In genomic region chr4:138834029-138834428, GRCh38 we compare ENCODE assay signal across 15 cellular contexts.
DNase-seq lines count a peak whose midpoint lies in the region; ATAC-seq and TF ChIP-seq lines count a peak whose summit lies in the region.
"Had no signal": no experiment of that assay in that cellular context is flagged by ENCODE, and none has a peak within 500 bp of the region (broad histone marks: within the 10 kb centered on the region; RNA-seq: fewer than 3 reads in every experiment).

No MANE protein-coding gene starts in this region.

- no peak for TF ChIP-seq POLR2A in thyroid gland (IDR thresholded peaks at IDR 0.05)

- no peaks in the 10 kb centered on the region for H3K4me1 ChIP-seq in thyroid gland
- H3K4me1 ChIP-seq: gastrocnemius medialis, sigmoid colon had no signal

- intact Hi-C loops in thyroid gland (cut with DNase I) = no loop called here
- intact Hi-C loops in activated naive CD4-positive, alpha-beta T cell treated with anti-CD3 and anti-CD28 coated beads for 36 hours (cut with micrococcal nuclease) = no loop called here

- H3K36me3 ChIP-seq in kidney epithelial cell (ENCODE audit: control insufficient read depth, insufficient read depth, low read length) = no peaks in the 10 kb centered on the region
- H3K36me3 ChIP-seq in thyroid gland = no peaks in the 10 kb centered on the region
- H3K36me3 ChIP-seq: gastrocnemius medialis, sigmoid colon had no signal

- H3K27me3 ChIP-seq in kidney epithelial cell (ENCODE audit: control insufficient read depth, insufficient read depth, low read length) = no peaks in the 10 kb centered on the region
- no peaks in the 10 kb centered on the region for H3K27me3 ChIP-seq in thyroid gland
- H3K27me3 ChIP-seq: gastrocnemius medialis, sigmoid colon had no signal

- CTCF ChIA-PET in activated naive CD4-positive, alpha-beta T cell treated with anti-CD3 and anti-CD28 coated beads for 36 hours (lab: Charles Lee) = interaction anchor here (0.7 kb wide), 1 partner anchor 12 kb away, joined by 3 read pairs; no protein-coding TSS in a partner anchor

- 86 to 90% methylated on average over 2 of the region's 2 CpGs for WGBS in thyroid gland, 2 donors

- no peaks in the 10 kb centered on the region for H3K9me3 Mint-ChIP-seq in activated naive CD4-positive, alpha-beta T cell treated with anti-CD3 and anti-CD28 coated beads for 36 hours
- H3K9me3 Mint-ChIP-seq: activated T-cell treated with anti-CD3 and anti-CD28 coated beads, Interleukin-2, amount 50 U/mL, for 72 hours had no signal

- no peak for TF ChIP-seq CTCF in kidney epithelial cell (IDR thresholded peaks at IDR 0.05; ENCODE audit: insufficient read depth, low read length, poor library complexity, severe bottlenecking)
- no peak for TF ChIP-seq CTCF in thyroid gland (IDR thresholded peaks at IDR 0.05)

- H3K27me3 Mint-ChIP-seq in activated naive CD4-positive, alpha-beta T cell treated with anti-CD3 and anti-CD28 coated beads for 36 hours (ENCODE audit: low read depth) = peaks cover 8% of the 10 kb centered on the region

- H3K4me3 ChIP-seq in kidney epithelial cell (ENCODE audit: low read depth, low read length) (no peak overlapping the region), thyroid gland (replicated peaks in 1 of 3) (no peak overlapping the region)
- H3K4me3 ChIP-seq: gastrocnemius medialis, sigmoid colon had no signal

- DNase-seq in kidney epithelial cell (ENCODE audit: low read depth) (peak; percentile 67), thyroid gland (no peak), NCI-H345 treated with DMSO at 0.1 percent for 48 hours (lab: John Stamatoyannopoulos, UW; ENCODE audit: unreplicated experiment) (no peak)
- DNase-seq in activated naive CD4-positive, alpha-beta T cell treated with anti-CD3 and anti-CD28 coated beads for 36 hours = no peak
- DNase-seq: activated CD4-positive, alpha-beta T cell treated with anti-CD3 and anti-CD28 coated beads for 48 hours; activated T-cell treated with anti-CD3 and anti-CD28 coated beads, Interleukin-2, amount 50 U/mL, for 72 hours; C1 segment of cervical spinal cord; gastrocnemius medialis; NCI-H2029 treated with DMSO at 0.1 percent for 48 hours; sigmoid colon; T-helper 1 cell had no signal

- peak; percentile 70 for ATAC-seq in GM18909 (IDR thresholded peaks at IDR 0.05; ENCODE audit: poor library complexity, unreplicated experiment)
- peak; percentile 63 for ATAC-seq in GM21786 (IDR thresholded peaks at IDR 0.05; ENCODE audit: unreplicated experiment)
- ATAC-seq in HG03442 (IDR thresholded peaks at IDR 0.05; ENCODE audit: unreplicated experiment) = peak; percentile 44
- no peak for ATAC-seq in GM18517 (IDR thresholded peaks at IDR 0.05; ENCODE audit: unreplicated experiment)
- ATAC-seq: activated T-cell treated with anti-CD3 and anti-CD28 coated beads, Interleukin-2, amount 50 U/mL, for 72 hours; gastrocnemius medialis had no signal

- no peaks in the 10 kb centered on the region for H3K4me1 Mint-ChIP-seq in activated naive CD4-positive, alpha-beta T cell treated with anti-CD3 and anti-CD28 coated beads for 36 hours (ENCODE audit: low read depth)

- no peak overlapping the region for H3K4me3 Mint-ChIP-seq in activated naive CD4-positive, alpha-beta T cell treated with anti-CD3 and anti-CD28 coated beads for 36 hours
- H3K4me3 Mint-ChIP-seq: activated T-cell treated with anti-CD3 and anti-CD28 coated beads, Interleukin-2, amount 50 U/mL, for 72 hours had no signal

- no peaks in the 10 kb centered on the region for H3K36me3 Mint-ChIP-seq in activated naive CD4-positive, alpha-beta T cell treated with anti-CD3 and anti-CD28 coated beads for 36 hours (ENCODE audit: low read depth)

- no peak overlapping the region for H3K27ac ChIP-seq in thyroid gland
- H3K27ac ChIP-seq: gastrocnemius medialis, sigmoid colon had no signal

- H3K9me3 ChIP-seq in thyroid gland = no peaks in the 10 kb centered on the region
- H3K9me3 ChIP-seq: gastrocnemius medialis, sigmoid colon had no signal

- H3K27ac Mint-ChIP-seq in activated naive CD4-positive, alpha-beta T cell treated with anti-CD3 and anti-CD28 coated beads for 36 hours = no peak overlapping the region
- H3K27ac Mint-ChIP-seq: activated T-cell treated with anti-CD3 and anti-CD28 coated beads, Interleukin-2, amount 50 U/mL, for 72 hours had no signal
